ENCODE assay signal across 20 cellular contexts in genomic region chr9:104227108-104227507, GRCh38.
DNase-seq lines count a peak whose midpoint lies in the region; ATAC-seq, FAIRE-seq and TF ChIP-seq lines count a peak whose summit lies in the region.
"Had no signal": no experiment of that assay in that cellular context is flagged by ENCODE, and none has a peak within 500 bp of the region (broad histone marks: within the 10 kb centered on the region; RNA-seq: fewer than 3 reads in every experiment).

No MANE protein-coding gene starts in this region.

- intact Hi-C loops in esophagus squamous epithelium (cut with DNase I): no loop called here

- no peaks in the 10 kb centered on the region for H3K36me3 ChIP-seq in esophagus squamous epithelium
- H3K36me3 ChIP-seq: HAP-1 had no signal

- H3K36me3 Mint-ChIP-seq in endothelial cell (ENCODE audit: low read depth, unreplicated experiment) (no peaks in the 10 kb centered on the region), T-helper 17 cell (ENCODE audit: low read depth) (no peaks in the 10 kb centered on the region)

- H3K4me1 ChIP-seq in esophagus squamous epithelium: no peaks in the 10 kb centered on the region
- H3K4me1 ChIP-seq: HAP-1 had no signal

- ATAC-seq in SK-N-SH treated with all-trans-retinoic acid at 6 μM for 48 hours (no peak; the same call in 2 of the 3 replicates), T-helper 17 cell (no peak)

- no peaks in the 10 kb centered on the region for H3K9me3 Mint-ChIP-seq in endothelial cell (ENCODE audit: unreplicated experiment)

- no peaks in the 10 kb centered on the region for H3K4me1 Mint-ChIP-seq in endothelial cell (ENCODE audit: unreplicated experiment)
- no peaks in the 10 kb centered on the region for H3K4me1 Mint-ChIP-seq in T-helper 17 cell

- FAIRE-seq in H54 (lab: Jason Lieb, UNC): peak; percentile 11
- FAIRE-seq: D721Med had no signal

- H3K4me3 Mint-ChIP-seq in endothelial cell (ENCODE audit: unreplicated experiment): no peak overlapping the region
- H3K4me3 Mint-ChIP-seq in T-helper 17 cell: no peak overlapping the region

- H3K9me3 ChIP-seq in esophagus squamous epithelium (no peaks in the 10 kb centered on the region), T-helper 17 cell (ENCODE audit: control insufficient read depth, low read length, poor library complexity, severe bottlenecking) (no peaks in the 10 kb centered on the region)
- H3K9me3 ChIP-seq: HAP-1 had no signal

- H3K27me3 ChIP-seq in esophagus squamous epithelium: no peaks in the 10 kb centered on the region

- H3K27ac Mint-ChIP-seq in endothelial cell (ENCODE audit: unreplicated experiment) (no peak overlapping the region), T-helper 17 cell (no peak overlapping the region)

- H3K4me3 ChIP-seq in fibroblast of mammary gland (ENCODE audit: control insufficient read depth, low read depth, low read length) (no peak overlapping the region), retinal pigment epithelial cell (ENCODE audit: low read length) (no peak overlapping the region), esophagus squamous epithelium (no peak overlapping the region)
- H3K4me3 ChIP-seq: HAP-1 had no signal

- DNase-seq in H54 (ENCODE audit: insufficient read length, low spot score) (no peak), fibroblast of mammary gland (ENCODE audit: low read depth) (peak; percentile 7), retinal pigment epithelial cell (ENCODE audit: low read depth) (peak; percentile 72), esophagus squamous epithelium (lab: John Stamatoyannopoulos, UW) (no peak), endothelial cell (ENCODE audit: low spot score) (no peak), NCI-H2107 (lab: John Stamatoyannopoulos, UW) (no peak), T-helper 17 cell (no peak)
- DNase-seq: DMS79; NCI-H1092 treated with DMSO at 0.1 percent for 48 hours; NCI-H146; NCI-H2029 treated with DMSO at 0.1 percent for 48 hours; NCI-H2171 treated with DMSO at 0.1 percent for 48 hours; NCI-H510A; NCI-H748 treated with DMSO at 0.1 percent for 48 hours; NK-92 treated with Interleukin-12 subunit alpha and Interleukin-12 subunit beta, amount 100 ng/mL, for 24 hours; SIG-M5 had no signal

- TF ChIP-seq CTCF in fibroblast of mammary gland (conservative IDR thresholded peaks at IDR 0.05; ENCODE audit: control insufficient read depth, insufficient read depth, low read depth, low read length) (no peak), retinal pigment epithelial cell (conservative IDR thresholded peaks at IDR 0.05; ENCODE audit: low read depth, low read length) (no peak), esophagus squamous epithelium (IDR thresholded peaks at IDR 0.05) (no peak), endothelial cell (IDR thresholded peaks at IDR 0.05; ENCODE audit: unreplicated experiment) (no peak)

- H3K27ac ChIP-seq in esophagus squamous epithelium: no peak overlapping the region
- H3K27ac ChIP-seq: C4-2B had no signal

- WGBS in esophagus squamous epithelium, 2 donors: 42 to 50% methylated on average over 1 of the region's 1 CpG

- no peak for TF ChIP-seq POLR2A in H54 (IDR thresholded peaks at IDR 0.05; ENCODE audit: low read depth, low read length)
- TF ChIP-seq POLR2A in esophagus squamous epithelium (IDR thresholded peaks at IDR 0.05): no peak

- H3K27me3 Mint-ChIP-seq in endothelial cell (ENCODE audit: unreplicated experiment) (no peaks in the 10 kb centered on the region), T-helper 17 cell (no peaks in the 10 kb centered on the region)

TF ChIP-seq in SK-N-SH treated with all-trans-retinoic acid at 6 μM for 48 hours, 23 proteins besides CTCF, POLR2A, EP300 and RAD21:
- peak; percentile 33; the same call in 1 of the 2 replicates for TF ChIP-seq ISL1 (CRISPR knock-in tag; IDR thresholded peaks at IDR 0.05)
- no peak for TF ChIP-seq BACH2 (CRISPR knock-in tag; IDR thresholded peaks at IDR 0.05; ENCODE audit: borderline replicate concordance)

Comparison
In these comparisons a context has a peak if more than half of its experiments do, and no peak if none do; other contexts are left out.
1. DNase-seq: peak in fibroblast of mammary gland (single experiment) and retinal pigment epithelial cell (single experiment); none in H54 (single experiment), esophagus squamous epithelium (single experiment), endothelial cell (single experiment), NCI-H2107 (single experiment) and T-helper 17 cell (0 of 3).